ENCODE assay signal across 7 cellular contexts in the genomic region with DNA sequence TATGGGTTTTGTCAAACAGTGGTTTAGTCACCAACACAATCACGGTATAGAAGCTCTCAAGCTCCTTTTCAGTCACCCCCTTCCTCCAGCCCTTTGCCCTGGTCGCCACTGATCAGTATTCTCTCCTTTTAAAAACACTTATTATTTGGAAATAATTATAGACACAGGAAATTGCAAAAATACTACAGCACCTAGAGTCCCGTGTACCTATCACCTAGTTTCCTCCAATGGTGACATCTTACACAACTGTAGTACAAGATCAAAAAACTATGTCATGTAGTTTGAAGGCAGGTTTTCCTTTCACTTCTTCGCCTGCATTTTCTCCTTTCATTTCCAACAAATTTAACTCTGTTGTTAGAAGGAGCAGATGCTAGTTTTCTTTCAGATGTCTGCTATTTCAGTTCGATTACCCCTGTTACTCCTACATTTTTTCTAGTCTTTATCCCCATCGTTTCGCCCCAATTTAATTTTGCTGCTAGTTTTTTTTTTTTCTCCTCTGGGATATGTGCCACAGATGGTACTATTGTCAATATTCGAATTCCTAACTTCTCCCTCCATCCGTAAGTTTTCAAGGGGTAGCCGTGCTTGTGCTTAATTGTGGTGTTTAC. TPM values are rescaled to one million over a fixed set of nuclear protein-coding genes. Genes with fewer than 3 reads are reported as not detected.
DNase-seq lines count a peak whose midpoint lies in the region; ATAC-seq and TF ChIP-seq lines count a peak whose summit lies in the region.

No MANE protein-coding gene starts in this region.

- 1 to 2% methylated on average over 10 of the region's 10 CpGs for WGBS in tibial nerve, 2 donors

- POLR2A ChIA-PET in RWPE1 (lab: Yijun Ruan, JAX; ENCODE audit: low non-redundant PET) = interaction anchor here (0.5 to 0.9 kb wide), 3 partner anchors 186 to 572 kb away, joined by 4 to 7 read pairs (median 4); no protein-coding TSS in a partner anchor

- H3K9ac ChIP-seq in ES-I3 (ENCODE audit: low read depth, low read length) = peak overlapping the region; percentile 96

- no peak for TF ChIP-seq POLR2A in tibial nerve (IDR thresholded peaks at IDR 0.05)

- peak overlapping the region; percentile 92 for H3K4me3 Mint-ChIP-seq in memory B cell

- DNase-seq in HCEC 1CT (peak; percentile 18), RWPE1 (ENCODE audit: low spot score) (peak; percentile 28), memory B cell (ENCODE audit: low spot score in 2 of 2) (no peak), tibial nerve (ENCODE audit: low spot score in 2 of 2) (peak in 1 of 2 donors; percentile 12)

- no peaks in the 10 kb centered on the region for H3K27me3 ChIP-seq in tibial nerve

- H3K27ac Mint-ChIP-seq in memory B cell = peak overlapping the region; percentile 99

- TF ChIP-seq CTCF in RWPE1 (conservative IDR thresholded peaks at IDR 0.05; ENCODE audit: low read depth) = no peak
- no peak for TF ChIP-seq CTCF in tibial nerve (IDR thresholded peaks at IDR 0.05)

- CTCF ChIA-PET in RWPE1 (lab: Yijun Ruan, JAX) = no interaction called here

- no peaks in the 10 kb centered on the region for H3K36me3 ChIP-seq in ES-I3 (ENCODE audit: insufficient read depth, low read length)
- peaks cover 0 to 3% (median 0%) of the 10 kb centered on the region in 3 donors for H3K36me3 ChIP-seq in tibial nerve

- H3K4me1 ChIP-seq in ES-I3 (ENCODE audit: insufficient read depth, low read length) (peaks cover 7% of the 10 kb centered on the region), tibial nerve (peaks cover 0 to 20% (median 2%) of the 10 kb centered on the region in 4 donors)

- H3K4me3 ChIP-seq in tibial nerve = peak overlapping the region; percentile 61 to 84 (median 69)

- peaks cover 9% of the 10 kb centered on the region for H3K4me1 Mint-ChIP-seq in memory B cell

- no peaks in the 10 kb centered on the region for H3K36me3 Mint-ChIP-seq in memory B cell

- no peaks in the 10 kb centered on the region for H3K9me3 Mint-ChIP-seq in memory B cell

- no peaks in the 10 kb centered on the region for H3K27me3 Mint-ChIP-seq in memory B cell

- H3K9me3 ChIP-seq in ES-I3 (ENCODE audit: control insufficient read depth, insufficient read depth, low read length) = no peaks in the 10 kb centered on the region
- no peaks in the 10 kb centered on the region for H3K9me3 ChIP-seq in tibial nerve

- H3K27ac ChIP-seq in RWPE1 = peak overlapping the region; percentile 93
- H3K27ac ChIP-seq in cingulate gyrus (ENCODE audit: low read depth, low read length) = peak overlapping the region; percentile 99
- peak overlapping the region; percentile 98 to 100 (median 99) for H3K27ac ChIP-seq in tibial nerve

- no peak for TF ChIP-seq EP300 in tibial nerve (IDR thresholded peaks at IDR 0.05)

- ATAC-seq in memory B cell (ENCODE audit: low read depth) = no peak
- no peak for ATAC-seq in HG02973 (IDR thresholded peaks at IDR 0.05; ENCODE audit: unreplicated experiment)

RNA-seq across cellular contexts. Expression of a gene that starts 0.6 kb away (rescaled TPM):
- 10 to 100 TPM in 1 of 4 donors, 1 to 10 TPM in 3; 3.5 to 25.1 (median 6.9) TPM for total RNA-seq in tibial nerve

Comparison
In these comparisons a context has a peak if more than half of its experiments do, and no peak if none do; other contexts are left out.
1. DNase-seq: peak in HCEC 1CT (single experiment) and RWPE1 (single experiment); none in memory B cell (0 of 2).
2. Peak in every context shown above with its lines, with median percentiles within 50 percentile points of each other: H3K27ac ChIP-seq.